ENCODE assay signal across 22 cellular contexts in genomic region chr2:241126201-241126611, GRCh38. TPM values are rescaled to one million over a fixed set of nuclear protein-coding genes. Genes with fewer than 3 reads are reported as not detected.
DNase-seq lines count a peak whose midpoint lies in the region; FAIRE-seq and TF ChIP-seq lines count a peak whose summit lies in the region.
"Had no signal": no experiment of that assay in that cellular context is flagged by ENCODE, and none has a peak within 500 bp of the region (broad histone marks: within the 10 kb centered on the region; RNA-seq: fewer than 3 reads in every experiment).

No MANE protein-coding gene starts in this region.

- H3K36me3 ChIP-seq in bronchial epithelial cell (ENCODE audit: control insufficient read depth, insufficient read depth, low read length) (no peaks in the 10 kb centered on the region), sigmoid colon (no peaks in the 10 kb centered on the region), vagina (no peaks in the 10 kb centered on the region)
- H3K36me3 ChIP-seq: thoracic aorta had no signal

- H3K27me3 ChIP-seq in bronchial epithelial cell (ENCODE audit: control insufficient read depth, insufficient read depth, low read length) = no peaks in the 10 kb centered on the region
- no peaks in the 10 kb centered on the region for H3K27me3 ChIP-seq in sigmoid colon
- no peaks in the 10 kb centered on the region for H3K27me3 ChIP-seq in vagina

- FAIRE-seq in GM12891 (lab: Jason Lieb, UNC) (peak; percentile 38), bronchial epithelial cell (lab: Jason Lieb, UNC) (peak; percentile 62)
- FAIRE-seq: GM19239, small intestine had no signal

- TF ChIP-seq EP300 in sigmoid colon (IDR thresholded peaks at IDR 0.05) = no peak

- H3K9me3 ChIP-seq in sigmoid colon (no peaks in the 10 kb centered on the region), vagina (no peaks in the 10 kb centered on the region)
- H3K9me3 ChIP-seq: HAP-1, SK-N-SH, thoracic aorta had no signal

- no peaks in the 10 kb centered on the region for H3K4me1 ChIP-seq in sigmoid colon
- no peaks in the 10 kb centered on the region for H3K4me1 ChIP-seq in vagina
- H3K4me1 ChIP-seq: HAP-1 had no signal

- H3K27ac ChIP-seq in sigmoid colon = no peak overlapping the region
- H3K27ac ChIP-seq in vagina = no peak overlapping the region
- H3K27ac ChIP-seq: epithelial cell of prostate, thoracic aorta had no signal

- no peak for TF ChIP-seq CTCF in bronchial epithelial cell (IDR thresholded peaks at IDR 0.05; ENCODE audit: insufficient read depth, low read length, severe bottlenecking)
- no peak for TF ChIP-seq CTCF in sigmoid colon (IDR thresholded peaks at IDR 0.05)
- TF ChIP-seq CTCF in vagina (IDR thresholded peaks at IDR 0.05) = no peak

- WGBS in sigmoid colon, 2 donors = 93 to 95% methylated on average over 21 of the region's 21 CpGs

- DNase-seq in activated effector memory CD4-positive, alpha-beta T cell treated with anti-CD3 and anti-CD28 coated beads, Interleukin-2, amount 50 U/mL, for 16 hours = peak; percentile 56
- DNase-seq in activated effector memory CD4-positive, alpha-beta T cell treated with Interleukin-2 at 50 U/mL for 16 hours = no peak
- DNase-seq in GM12891 (ENCODE audit: insufficient read length, low spot score) (no peak), bronchial epithelial cell (ENCODE audit: low read depth) (no peak), sigmoid colon (peak; percentile 56), NCI-H82 treated with DMSO at 0.1 percent for 48 hours (lab: John Stamatoyannopoulos, UW; ENCODE audit: unreplicated experiment) (no peak), vagina (ENCODE audit: extremely low spot score in 2 of 2) (no peak)
- DNase-seq in stimulated activated naive CD4-positive, alpha-beta T cell treated with Interleukin-2 at 50 U/mL for 16 hours (lab: John Stamatoyannopoulos, UW) = no peak
- DNase-seq: activated CD8-positive, alpha-beta T cell treated with anti-CD3 and anti-CD28 coated beads for 36 hours; kidney glomerular epithelial cell; mesendoderm; MV-4-11; NCI-H1694; NCI-H69; nucleus accumbens; SK-N-SH; small intestine; stimulated activated CD4-positive, alpha-beta T cell treated with anti-CD3 and anti-CD28 coated beads, Interleukin-2, amount 100 ng/mL, for 24 hours had no signal

- H3K4me3 ChIP-seq in bronchial epithelial cell (ENCODE audit: low read depth, low read length) (no peak overlapping the region), sigmoid colon (no peak overlapping the region), vagina (no peak overlapping the region)
- H3K4me3 ChIP-seq: HAP-1, thoracic aorta had no signal

- TF ChIP-seq POLR2A in GM12891 (IDR thresholded peaks at IDR 0.05; ENCODE audit: low read depth, low read length) = no peak
- TF ChIP-seq POLR2A in sigmoid colon (IDR thresholded peaks at IDR 0.05) = no peak
- no peak for TF ChIP-seq POLR2A in vagina (IDR thresholded peaks at IDR 0.05)

- intact Hi-C loops in sigmoid colon (cut with DNase I) (no loop called here), vagina (cut with DNase I) (no loop called here)

TF ChIP-seq in GM12891, 5 proteins besides CTCF, POLR2A, EP300 and RAD21:
- TF ChIP-seq PAX5 (IDR thresholded peaks at IDR 0.05; ENCODE audit: insufficient read depth, low read length, severe bottlenecking) (no peak), SPI1 (IDR thresholded peaks at IDR 0.05; ENCODE audit: low read depth, low read length) (no peak), TAF1 (IDR thresholded peaks at IDR 0.05; ENCODE audit: low read depth, low read length) (no peak), POU2F2 (IDR thresholded peaks at IDR 0.05; ENCODE audit: low read depth, low read length) (no peak), POLR2AphosphoS5 (IDR thresholded peaks at IDR 0.05; ENCODE audit: low read depth, low read length) (no peak)

RNA-seq across cellular contexts. Expression of gene PASK, which starts 23.1 kb away (rescaled TPM):
- polyA plus RNA-seq in GM12891 (2012; ENCODE audit: low read depth, missing spikeins) = 31.3 TPM
- total RNA-seq in bronchial epithelial cell (2.8 and 2.9 TPM in 2 replicates), sigmoid colon (1 to 10 TPM; 2.8 to 7.7 (median 4.7) TPM), vagina (6.4 TPM)
- 10 to 100 TPM in 1 of 3 donors, 1 to 10 TPM in 2; 1.4 to 16.4 (median 1.8) TPM for polyA plus RNA-seq in sigmoid colon

RNA-seq across cellular contexts. Expression of gene PPP1R7, which starts 24.1 kb away (rescaled TPM):
- 119 TPM for polyA plus RNA-seq in GM12891 (2012; ENCODE audit: low read depth, missing spikeins)
- total RNA-seq in bronchial epithelial cell = 32.4 and 51.2 TPM in 2 replicates
- 10 to 100 TPM; 41.3 to 63.5 (median 56.8) TPM for total RNA-seq in sigmoid colon
- 10 to 100 TPM; 76.3 to 89.7 (median 78.7) TPM for polyA plus RNA-seq in sigmoid colon
- 51.1 TPM for total RNA-seq in vagina

RNA-seq across cellular contexts. Expression of gene MTERF4, which starts 24.1 kb away (rescaled TPM):
- polyA plus RNA-seq in GM12891 (2012; ENCODE audit: low read depth, missing spikeins) = 43.3 TPM
- total RNA-seq in bronchial epithelial cell = 35.5 and 35.7 TPM in 2 replicates
- 10 to 100 TPM; 18.9 to 47.9 (median 33.2) TPM for total RNA-seq in sigmoid colon
- polyA plus RNA-seq in sigmoid colon = 10 to 100 TPM; 27.0 to 40.2 (median 29.1) TPM
- total RNA-seq in vagina = 30.2 TPM

Comparison
In these comparisons a context has a peak if more than half of its experiments do, and no peak if none do; other contexts are left out.
1. DNase-seq: peak in activated effector memory CD4-positive, alpha-beta T cell treated with anti-CD3 and anti-CD28 coated beads, Interleukin-2, amount 50 U/mL, for 16 hours (single experiment) and sigmoid colon (single experiment); none in activated effector memory CD4-positive, alpha-beta T cell treated with Interleukin-2 at 50 U/mL for 16 hours (single experiment), GM12891 (single experiment), bronchial epithelial cell (single experiment), stimulated activated naive CD4-positive, alpha-beta T cell treated with Interleukin-2 at 50 U/mL for 16 hours (single experiment), NCI-H82 treated with DMSO at 0.1 percent for 48 hours (single experiment) and vagina (0 of 2).